Comparison of ENCODE assay signal across 21 cellular contexts in the genomic region with DNA sequence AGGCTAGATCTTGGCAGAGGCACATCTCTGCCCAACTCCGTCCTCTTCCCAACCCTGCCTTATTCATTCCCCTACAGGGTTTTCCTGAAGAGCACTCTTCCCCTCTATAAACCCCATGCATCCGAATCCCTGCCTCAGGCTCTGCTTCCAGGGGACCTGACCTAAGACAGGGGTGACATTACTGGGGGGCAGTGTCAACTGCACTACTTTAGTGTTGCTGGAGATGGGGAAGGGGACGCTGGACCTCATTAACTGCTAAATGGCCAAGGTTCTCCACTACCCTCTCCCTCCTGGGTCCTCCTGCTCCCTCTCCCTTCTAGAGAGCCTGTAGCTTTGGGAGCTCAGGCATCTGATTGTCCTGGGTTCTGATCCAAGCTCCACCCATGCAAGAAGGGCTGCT.
DNase-seq lines count a peak whose midpoint lies in the region; ATAC-seq and TF ChIP-seq lines count a peak whose summit lies in the region.
"Had no signal": no experiment of that assay in that cellular context is flagged by ENCODE, and none has a peak within 500 bp of the region (broad histone marks: within the 10 kb centered on the region; RNA-seq: fewer than 3 reads in every experiment).

No MANE protein-coding gene starts in this region.

- H3K27ac Mint-ChIP-seq in type B pancreatic cell: no peak overlapping the region
- H3K27ac Mint-ChIP-seq: B cell; CD8-positive, alpha-beta T cell; HFFc6 had no signal

- ATAC-seq in IMR-90 (ENCODE audit: low read depth) (no peak), lung (ENCODE audit: insufficient read depth, low FRiP score) (no peak), GM21737 (IDR thresholded peaks at IDR 0.05; ENCODE audit: unreplicated experiment) (no peak), SK-N-SH treated with all-trans-retinoic acid at 6 μM for 48 hours (no peak)
- ATAC-seq: CD8-positive, alpha-beta T cell; HCT116 had no signal

- POLR2A ChIA-PET in IMR-90 (lab: Charles Lee; ENCODE audit: unreplicated experiment): no interaction called here

- H3K27ac ChIP-seq in IMR-90 (ENCODE audit: insufficient read depth, low read length) (no peak overlapping the region), lung (ENCODE audit: low read depth in 1 of 2, low read length in 1 of 2) (no peak overlapping the region), prostate gland (no peak overlapping the region)
- H3K27ac ChIP-seq: BLaER1 treated with 17β-estradiol and CSF1 and Interleukin-3, amounts not matched to agents 10 nM and 100 nM had no signal

- no peaks in the 10 kb centered on the region for H3K9me1 ChIP-seq in IMR-90 (ENCODE audit: insufficient read depth, low read length)

- no peak overlapping the region for H3K18ac ChIP-seq in IMR-90 (ENCODE audit: low read depth, low read length)

- no peak overlapping the region for H2BK120ac ChIP-seq in IMR-90 (ENCODE audit: low read depth, low read length)

- H4K8ac ChIP-seq in IMR-90 (ENCODE audit: low read depth in 2 of 2, low read length in 2 of 2): no peak overlapping the region

- H3K4me1 Mint-ChIP-seq in type B pancreatic cell (ENCODE audit: unreplicated experiment): no peaks in the 10 kb centered on the region
- H3K4me1 Mint-ChIP-seq: B cell had no signal

- in situ Hi-C loops in IMR-90 (cut with MboI; ENCODE audit: low sequenced_read_pairs): no loop called here

- TF ChIP-seq POLR2A in IMR-90 (IDR thresholded peaks at IDR 0.05; ENCODE audit: low read depth, low read length): no peak
- no peak for TF ChIP-seq POLR2A in prostate gland (IDR thresholded peaks at IDR 0.05)

- 17% methylated on average over 1 of the region's 3 CpGs; no CpG with 5 or more reads in 1 of the 2 experiments for WGBS in IMR-90 (ENCODE audit: extremely low coverage in 2 of 2, insufficient read length in 1 of 2), 2 experiments
- WGBS in lung, 2 donors: 80 to 85% methylated on average over 3 of the region's 3 CpGs
- WGBS in prostate gland: 78% methylated on average over 3 of the region's 3 CpGs

- no peaks in the 10 kb centered on the region for H4K20me1 ChIP-seq in IMR-90 (ENCODE audit: insufficient read depth, low read length)

- H3K14ac ChIP-seq in IMR-90 (replicated peaks; ENCODE audit: low read depth, low read length): no peak overlapping the region

- CTCF ChIA-PET in IMR-90 (lab: Yijun Ruan, JAX): no interaction called here

- H3K4me3 Mint-ChIP-seq in type B pancreatic cell: no peak overlapping the region
- H3K4me3 Mint-ChIP-seq: B cell; CD8-positive, alpha-beta T cell; HFFc6 had no signal

- no peak overlapping the region for H2BK15ac ChIP-seq in IMR-90 (ENCODE audit: low read depth, low read length)

- no peak overlapping the region for H4K91ac ChIP-seq in IMR-90 (ENCODE audit: insufficient read depth, low read depth, low read length)

- peak overlapping the region; percentile 17 for H2AFZ ChIP-seq in IMR-90 (replicated peaks; ENCODE audit: low read length, poor library complexity)

- no peaks in the 10 kb centered on the region for H3K9me3 Mint-ChIP-seq in type B pancreatic cell
- H3K9me3 Mint-ChIP-seq: CD8-positive, alpha-beta T cell had no signal

- DNase-seq in AG20443 (ENCODE audit: low spot score) (peak; percentile 1), IMR-90 (no peak), lung (ENCODE audit: low spot score) (peak; percentile 15), type B pancreatic cell (ENCODE audit: extremely low spot score, unreplicated experiment) (peak; percentile 20), hepatic stellate cell (ENCODE audit: low spot score) (no peak), prostate gland (ENCODE audit: low spot score) (no peak)
- DNase-seq: 8988T, Calu3, DMS 273 treated with DMSO at 0.1 percent for 48 hours, DMS53, DND-41, EL, GOT3, H7, HFFc6 had no signal

- H3K4me3 ChIP-seq in IMR-90 (ENCODE audit: insufficient read depth, low read depth, low read length): no peak overlapping the region
- H3K4me3 ChIP-seq in lung: no peak overlapping the region
- no peak overlapping the region for H3K4me3 ChIP-seq in prostate gland
- H3K4me3 ChIP-seq: BLaER1 treated with 17β-estradiol and CSF1 and Interleukin-3, amounts not matched to agents 10 nM and 100 nM had no signal

- H3K27me3 ChIP-seq in IMR-90 (ENCODE audit: control insufficient read depth, insufficient read depth, low read length): no peaks in the 10 kb centered on the region
- H3K27me3 ChIP-seq in lung (ENCODE audit: control insufficient read depth, insufficient read depth): no peaks in the 10 kb centered on the region
- peaks cover 2% of the 10 kb centered on the region for H3K27me3 ChIP-seq in prostate gland (replicated peaks; ENCODE audit: insufficient read depth)
- H3K27me3 ChIP-seq: BLaER1 treated with 17β-estradiol and CSF1 and Interleukin-3, amounts not matched to agents 10 nM and 100 nM had no signal

- no peak overlapping the region for H2BK5ac ChIP-seq in IMR-90 (ENCODE audit: low read depth, low read length, poor library complexity, severe bottlenecking)

- no peak overlapping the region for H3K4me2 ChIP-seq in IMR-90 (ENCODE audit: low read depth, low read length)
- H3K4me2 ChIP-seq: BLaER1 treated with 17β-estradiol and CSF1 and Interleukin-3, amounts not matched to agents 10 nM and 100 nM had no signal

- H3K4me1 ChIP-seq in IMR-90 (ENCODE audit: control insufficient read depth, insufficient read depth, low read length): no peaks in the 10 kb centered on the region
- no peaks in the 10 kb centered on the region for H3K4me1 ChIP-seq in lung (ENCODE audit: control insufficient read depth in 2 of 2, insufficient read depth in 2 of 2, low read length in 2 of 2)
- no peaks in the 10 kb centered on the region for H3K4me1 ChIP-seq in prostate gland (replicated peaks)

- H3K56ac ChIP-seq in IMR-90 (ENCODE audit: extremely low read depth, insufficient read depth, low read length): no peak overlapping the region

- intact Hi-C loops in IMR-90 (cut with micrococcal nuclease): no loop called here
- intact Hi-C loops in prostate gland (cut with DNase I): no loop called here

- H3K36me3 Mint-ChIP-seq in type B pancreatic cell: no peaks in the 10 kb centered on the region
- H3K36me3 Mint-ChIP-seq: CD8-positive, alpha-beta T cell had no signal

- no peaks in the 10 kb centered on the region for H3K79me1 ChIP-seq in IMR-90 (ENCODE audit: low read depth in 1 of 2, low read length in 2 of 2)

- no peak for TF ChIP-seq CTCF in IMR-90 (conservative IDR thresholded peaks at IDR 0.05; ENCODE audit: low read depth, low read length)
- no peak for TF ChIP-seq CTCF in lung (IDR thresholded peaks at IDR 0.05; ENCODE audit: control extremely low read depth, extremely low read depth)
- TF ChIP-seq CTCF in type B pancreatic cell (conservative IDR thresholded peaks at IDR 0.05): no peak
- TF ChIP-seq CTCF in prostate gland (IDR thresholded peaks at IDR 0.05): no peak

- H3K27me3 Mint-ChIP-seq in type B pancreatic cell: peaks cover 44% of the 10 kb centered on the region

- no peak overlapping the region for H2BK20ac ChIP-seq in IMR-90 (ENCODE audit: low read depth, low read length)

- TF ChIP-seq RAD21 in IMR-90 (IDR thresholded peaks at IDR 0.05; ENCODE audit: low read length): no peak

- H3K36me3 ChIP-seq in IMR-90 (ENCODE audit: control insufficient read depth, insufficient read depth, low read length) (no peaks in the 10 kb centered on the region), lung (ENCODE audit: control insufficient read depth in 2 of 2, insufficient read depth in 2 of 2, low read length in 2 of 2) (no peaks in the 10 kb centered on the region), prostate gland (no peaks in the 10 kb centered on the region)
- H3K36me3 ChIP-seq: BLaER1 treated with 17β-estradiol and CSF1 and Interleukin-3, amounts not matched to agents 10 nM and 100 nM had no signal

- BruUV-seq in IMR-90 (replicated peaks; lab: Mats Ljungman, UMichigan): no TSS peak

- no peak overlapping the region for H2AK9ac ChIP-seq in IMR-90 (replicated peaks; ENCODE audit: low read depth, low read length, poor library complexity)

- no peak overlapping the region for H2AK5ac ChIP-seq in IMR-90 (ENCODE audit: low read depth, low read length)

- no peak overlapping the region for H3K23ac ChIP-seq in IMR-90 (ENCODE audit: low read depth, low read length)

- no peak overlapping the region for H3K9ac ChIP-seq in IMR-90 (ENCODE audit: low read depth, low read length)
- H3K9ac ChIP-seq: BLaER1 treated with 17β-estradiol and CSF1 and Interleukin-3, amounts not matched to agents 10 nM and 100 nM had no signal

- H4K5ac ChIP-seq in IMR-90 (ENCODE audit: low read depth, low read length): no peak overlapping the region

- dilution Hi-C loops in IMR-90 (cut with HindIII; ENCODE audit: low sequenced_read_pairs, unreplicated experiment): no loop called here

- H3K4ac ChIP-seq in IMR-90 (ENCODE audit: low read depth, low read length): no peak overlapping the region

- H3K9me3 ChIP-seq in IMR-90 (ENCODE audit: control insufficient read depth, insufficient read depth, low read length) (no peaks in the 10 kb centered on the region), lung (ENCODE audit: control insufficient read depth in 2 of 2, insufficient read depth in 1 of 2, low read length in 1 of 2) (peaks cover 0 to 2% of the 10 kb centered on the region in 2 donors), prostate gland (no peaks in the 10 kb centered on the region)
- H3K9me3 ChIP-seq: BLaER1 treated with 17β-estradiol and CSF1 and Interleukin-3, amounts not matched to agents 10 nM and 100 nM had no signal

TF ChIP-seq in IMR-90, 13 proteins besides CTCF, POLR2A, EP300 and RAD21 (continues in another document):
- TF ChIP-seq USF2 (IDR thresholded peaks at IDR 0.05; ENCODE audit: low read depth, low read length) (no peak), MAZ (IDR thresholded peaks at IDR 0.05; ENCODE audit: borderline replicate concordance, low read depth, low read length) (no peak), RCOR1 (IDR thresholded peaks at IDR 0.05; ENCODE audit: insufficient replicate concordance, low read length) (no peak)

Comparison
In these comparisons a context has a peak if more than half of its experiments do, and no peak if none do; other contexts are left out.
1. DNase-seq: peak in AG20443 (single experiment), lung (single experiment) and type B pancreatic cell (single experiment); none in IMR-90 (single experiment), hepatic stellate cell (single experiment) and prostate gland (single experiment).